Comparison of ENCODE assay signal across 11 cellular contexts in the genomic region with DNA sequence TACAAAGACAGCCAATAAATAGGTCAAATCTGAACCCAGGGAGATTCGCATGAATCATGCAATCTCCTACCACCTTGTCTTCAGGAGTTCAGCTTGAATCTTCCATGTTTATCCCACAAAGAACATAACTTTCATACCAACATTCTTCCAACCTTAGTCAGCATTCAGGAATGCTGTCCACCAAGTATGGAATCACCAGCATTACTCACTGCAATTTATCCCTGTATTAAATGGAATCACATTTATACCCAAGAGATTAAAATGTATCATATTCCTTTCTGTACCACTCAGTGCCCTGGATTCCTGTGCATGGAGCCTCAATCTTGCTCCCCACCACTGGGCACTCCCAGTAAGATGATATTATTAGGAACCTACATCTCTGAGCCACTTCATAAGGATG.
DNase-seq lines count a peak whose midpoint lies in the region; ATAC-seq and TF ChIP-seq lines count a peak whose summit lies in the region.
"Had no signal": no experiment of that assay in that cellular context is flagged by ENCODE, and none has a peak within 500 bp of the region (broad histone marks: within the 10 kb centered on the region; RNA-seq: fewer than 3 reads in every experiment).

No MANE protein-coding gene starts in this region.

- in situ Hi-C loops in astrocyte of the cerebellum (cut with HindIII; ENCODE audit: low sequenced_read_pairs), result no loop called here

- TF ChIP-seq POLR2A in suprapubic skin (IDR thresholded peaks at IDR 0.05), result no peak

- no peak overlapping the region for H3K27ac ChIP-seq in suprapubic skin
- H3K27ac ChIP-seq: dorsolateral prefrontal cortex had no signal

- no peak for TF ChIP-seq CTCF in astrocyte of the cerebellum (IDR thresholded peaks at IDR 0.05; ENCODE audit: low read depth, low read length, missing control alignments)
- no peak for TF ChIP-seq CTCF in suprapubic skin (IDR thresholded peaks at IDR 0.05)

- no peaks in the 10 kb centered on the region for H3K36me3 ChIP-seq in suprapubic skin

- peak; percentile 14 for TF ChIP-seq EP300 in suprapubic skin (IDR thresholded peaks at IDR 0.05)

- H3K4me3 ChIP-seq in astrocyte of the cerebellum (ENCODE audit: low read depth, low read length) (no peak overlapping the region), suprapubic skin (no peak overlapping the region)
- H3K4me3 ChIP-seq: dorsolateral prefrontal cortex had no signal

- DNase-seq in HK-2 (ENCODE audit: unreplicated experiment) (peak; percentile 39), astrocyte of the cerebellum (ENCODE audit: low read depth) (peak; percentile 93), iris pigment epithelial cell (ENCODE audit: low read depth) (peak; percentile 98), suprapubic skin (ENCODE audit: low spot score in 2 of 2) (no peak), GF-D8 (lab: John Stamatoyannopoulos, UW) (no peak)
- no peak for DNase-seq in stimulated activated CD4-positive, alpha-beta T cell treated with anti-CD3 and anti-CD28 coated beads, Interleukin-4, amount 100 ng/mL, for 4 hours
- DNase-seq: activated CD8-positive, alpha-beta T cell treated with anti-CD3 and anti-CD28 coated beads for 36 hours; dorsolateral prefrontal cortex; naive B cell had no signal

- no peaks in the 10 kb centered on the region for H3K27me3 ChIP-seq in suprapubic skin
- H3K27me3 ChIP-seq: dorsolateral prefrontal cortex had no signal

- no peak for ATAC-seq in GM18502 (IDR thresholded peaks at IDR 0.05; ENCODE audit: poor library complexity, unreplicated experiment)
- no peak for ATAC-seq in HG02973 (IDR thresholded peaks at IDR 0.05; ENCODE audit: unreplicated experiment)
- ATAC-seq: activated CD8-positive, alpha-beta T cell treated with anti-CD3 and anti-CD28 coated beads for 36 hours had no signal

- WGBS in suprapubic skin, result 40% methylated on average over 1 of the region's 1 CpG

- H3K4me1 ChIP-seq in suprapubic skin, result peaks cover 2% of the 10 kb centered on the region

- no peaks in the 10 kb centered on the region for H3K9me3 ChIP-seq in suprapubic skin

Comparison
In these comparisons a context has a peak if more than half of its experiments do, and no peak if none do; other contexts are left out.
1. DNase-seq: peak in HK-2 (single experiment), astrocyte of the cerebellum (single experiment) and iris pigment epithelial cell (single experiment); none in suprapubic skin (0 of 2), stimulated activated CD4-positive, alpha-beta T cell treated with anti-CD3 and anti-CD28 coated beads, Interleukin-4, amount 100 ng/mL, for 4 hours (0 of 2) and GF-D8 (single experiment).